10 cellular contexts compared by ENCODE assay signal in the genomic region with DNA sequence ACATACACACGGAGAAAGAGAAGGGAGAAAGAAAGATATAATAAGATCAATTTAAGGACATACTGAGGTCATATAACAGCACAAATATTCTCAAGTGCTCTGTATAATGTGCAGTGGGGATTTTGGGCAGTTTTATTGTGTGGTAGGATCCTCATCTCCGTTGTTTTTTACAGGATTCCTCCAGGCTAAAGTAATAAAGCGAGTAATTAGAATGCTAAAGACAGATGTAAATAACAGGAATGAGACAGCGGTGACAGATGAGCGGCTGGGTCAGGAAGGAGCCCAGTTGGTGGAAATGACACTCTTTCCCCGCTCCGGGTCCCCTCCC. TPM values are rescaled to one million over a fixed set of nuclear protein-coding genes. Genes with fewer than 3 reads are reported as not detected.
DNase-seq lines count a peak whose midpoint lies in the region; ATAC-seq and TF ChIP-seq lines count a peak whose summit lies in the region.
"Had no signal": no experiment of that assay in that cellular context is flagged by ENCODE, and none has a peak within 500 bp of the region (broad histone marks: within the 10 kb centered on the region; RNA-seq: fewer than 3 reads in every experiment).

No MANE protein-coding gene starts in this region.

- H3K27ac ChIP-seq in HUES48 (ENCODE audit: low read depth, low read length): no peak overlapping the region
- H3K27ac ChIP-seq in spleen: no peak overlapping the region
- H3K27ac ChIP-seq: body of pancreas had no signal

- H3K4me1 Mint-ChIP-seq in activated T-helper 17 cell treated with anti-CD3 and anti-CD28 coated beads, Interleukin-2, amount 50 U/mL, for 72 hours: no peaks in the 10 kb centered on the region

- peaks cover 66% of the 10 kb centered on the region for H3K27me3 Mint-ChIP-seq in activated T-helper 17 cell treated with anti-CD3 and anti-CD28 coated beads, Interleukin-2, amount 50 U/mL, for 72 hours

- no peaks in the 10 kb centered on the region for H3K36me3 Mint-ChIP-seq in activated T-helper 17 cell treated with anti-CD3 and anti-CD28 coated beads, Interleukin-2, amount 50 U/mL, for 72 hours (ENCODE audit: low read depth)

- H3K9me3 ChIP-seq in HUES48 (ENCODE audit: control insufficient read depth, insufficient read depth, low read length) (no peaks in the 10 kb centered on the region), iPS-18c (ENCODE audit: control insufficient read depth, insufficient read depth, low read length) (no peaks in the 10 kb centered on the region), spleen (no peaks in the 10 kb centered on the region)
- H3K9me3 ChIP-seq: body of pancreas had no signal

- TF ChIP-seq CTCF in spleen (IDR thresholded peaks at IDR 0.05 in 8 of 11, conservative IDR thresholded peaks at IDR 0.05 in 3 of 11): no peak
- TF ChIP-seq CTCF in lower leg skin (IDR thresholded peaks at IDR 0.05): no peak

- no peak for ATAC-seq in activated T-helper 17 cell treated with anti-CD3 and anti-CD28 coated beads, Interleukin-2, amount 50 U/mL, for 72 hours (replicated peaks)
- no peak for ATAC-seq in HG03565 (IDR thresholded peaks at IDR 0.05; ENCODE audit: unreplicated experiment)
- ATAC-seq: Panc1 had no signal

- H3K9ac ChIP-seq in HUES48 (ENCODE audit: low read depth, low read length): no peak overlapping the region

- WGBS in spleen, 5 donors: 3 to 5% (median 3%) methylated on average over 7 of the region's 7 CpGs
- 2% methylated on average over 7 of the region's 7 CpGs for WGBS in lower leg skin, 2 donors

- H3K4me1 ChIP-seq in HUES48 (ENCODE audit: control insufficient read depth, insufficient read depth, low read length): peaks cover 16% of the 10 kb centered on the region; the same call in 1 of the 2 replicates
- peaks cover 0 to 19% (median 15%) of the 10 kb centered on the region in 6 donors for H3K4me1 ChIP-seq in spleen

- TF ChIP-seq POLR2A in spleen (IDR thresholded peaks at IDR 0.05) (no peak), lower leg skin (IDR thresholded peaks at IDR 0.05) (no peak)

- intact Hi-C loops in spleen (cut with DNase I; ENCODE audit: low total_unique reads): no loop called here
- intact Hi-C loops in lower leg skin (cut with DNase I; ENCODE audit: low total_unique reads): no loop called here

- DNase-seq in spleen: no peak
- DNase-seq in activated CD4-positive, alpha-beta T cell treated with anti-CD3 and anti-CD28 coated beads, Interleukin-2, amount 50 U/mL, for 4 hours: no peak
- no peak for DNase-seq in effector CD8-positive, alpha-beta T cell (lab: John Stamatoyannopoulos, UW)
- no peak for DNase-seq in lower leg skin (ENCODE audit: low spot score in 2 of 2)

- no peaks in the 10 kb centered on the region for H3K9me3 Mint-ChIP-seq in activated T-helper 17 cell treated with anti-CD3 and anti-CD28 coated beads, Interleukin-2, amount 50 U/mL, for 72 hours

- no peak overlapping the region for H3K27ac Mint-ChIP-seq in activated T-helper 17 cell treated with anti-CD3 and anti-CD28 coated beads, Interleukin-2, amount 50 U/mL, for 72 hours

- H3K27me3 ChIP-seq in HUES48 (ENCODE audit: control insufficient read depth, insufficient read depth, low read length): peaks cover 100% of the 10 kb centered on the region
- peaks cover 3 to 93% (median 59%) of the 10 kb centered on the region in 7 donors for H3K27me3 ChIP-seq in spleen (replicated peaks in 1 of 7)
- H3K27me3 ChIP-seq: body of pancreas had no signal

- peak overlapping the region; percentile 59 for H3K4me3 Mint-ChIP-seq in activated T-helper 17 cell treated with anti-CD3 and anti-CD28 coated beads, Interleukin-2, amount 50 U/mL, for 72 hours

- peak overlapping the region; percentile 56 for H3K4me3 ChIP-seq in HUES48 (ENCODE audit: low read depth, low read length)
- H3K4me3 ChIP-seq in iPS-18c (ENCODE audit: insufficient read depth, low read depth, low read length): peak overlapping the region; percentile 47; the same call in 1 of the 2 replicates
- peak overlapping the region; percentile 13 to 67 (median 42) for H3K4me3 ChIP-seq in spleen
- H3K4me3 ChIP-seq in lower leg skin (ENCODE audit: low read depth, poor library complexity, severe bottlenecking): no peak overlapping the region

- H3K36me3 ChIP-seq in HUES48 (ENCODE audit: control insufficient read depth, insufficient read depth, low read length): no peaks in the 10 kb centered on the region
- no peaks in the 10 kb centered on the region for H3K36me3 ChIP-seq in spleen

RNA-seq across cellular contexts. Expression of a gene that starts 15.9 kb away (rescaled TPM):
- not detected for total RNA-seq in activated T-helper 17 cell treated with anti-CD3 and anti-CD28 coated beads, Interleukin-2, amount 50 U/mL, for 72 hours
- total RNA-seq in spleen (not detected), lower leg skin (not detected)
- polyA plus RNA-seq in spleen: not detected
- total RNA-seq: body of pancreas had no signal
